ENCODE assay signal across 14 cellular contexts in genomic region chr1:231781887-231782286, GRCh38.
DNase-seq lines count a peak whose midpoint lies in the region; ATAC-seq, FAIRE-seq and TF ChIP-seq lines count a peak whose summit lies in the region.
"Had no signal": no experiment of that assay in that cellular context is flagged by ENCODE, and none has a peak within 500 bp of the region (broad histone marks: within the 10 kb centered on the region; RNA-seq: fewer than 3 reads in every experiment).

No MANE protein-coding gene starts in this region.

- peaks cover 11% of the 10 kb centered on the region for H3K4me1 ChIP-seq in A549
- no peaks in the 10 kb centered on the region for H3K4me1 ChIP-seq in uterus

- no peaks in the 10 kb centered on the region for H3K36me3 ChIP-seq in uterus
- H3K36me3 ChIP-seq: suprapubic skin had no signal

- H3K4me2 ChIP-seq in A549, result peak overlapping the region; percentile 47
- H3K4me2 ChIP-seq: smooth muscle cell had no signal

- no peak overlapping the region for H3K4me3 ChIP-seq in A549
- no peak overlapping the region for H3K4me3 ChIP-seq in uterus
- H3K4me3 ChIP-seq in coronary artery, result no peak overlapping the region
- H3K4me3 ChIP-seq: smooth muscle cell, suprapubic skin had no signal

- POLR2A ChIA-PET in A549 (lab: Yijun Ruan, JAX), result no interaction called here

- no peaks in the 10 kb centered on the region for H3K9me3 ChIP-seq in A549
- no peaks in the 10 kb centered on the region for H3K9me3 ChIP-seq in uterus
- H3K9me3 ChIP-seq: suprapubic skin had no signal

- no peak for DNase-seq in A549 (ENCODE audit: low read depth in 1 of 2, low spot score in 1 of 2)
- DNase-seq in KBM-7, result peak; percentile 66
- DNase-seq in SIG-M5 treated with dmso at 0.1 percent for 504 hours (lab: John Stamatoyannopoulos, UW; ENCODE audit: unreplicated experiment), result peak; percentile 97
- peak; percentile 45 for DNase-seq in glomerular endothelial cell (ENCODE audit: extremely low read depth, low read depth, low spot score)
- no peak for DNase-seq in uterus
- DNase-seq in superior temporal gyrus (ENCODE audit: extremely low spot score), result no peak
- DNase-seq in coronary artery (ENCODE audit: low spot score), result no peak
- DNase-seq in Right ventricle myocardium inferior (ENCODE audit: missing footprints), result no peak
- DNase-seq: activated CD4-positive, alpha-beta T cell treated with anti-CD3 and anti-CD28 coated beads, Interleukin-2, amount 10 ng/mL, durations not matched to agents 7 days and 5 days; activated T-cell treated with anti-CD3 and anti-CD28 coated beads, Interleukin-2, amount 50 U/mL, for 1 hour; GOT3; T-helper 17 cell had no signal

- TF ChIP-seq POLR2A in A549 (IDR thresholded peaks at IDR 0.05; ENCODE audit: low read length) (no peak), uterus (IDR thresholded peaks at IDR 0.05) (no peak)

- 3% methylated on average over 2 of the region's 2 CpGs for WGBS in A549 (ENCODE audit: missing lambda C conversion rate)

- TF ChIP-seq RAD21 in A549 (conservative IDR thresholded peaks at IDR 0.05 in 1 of 2, IDR thresholded peaks at IDR 0.05 in 1 of 2), result no peak

- TF ChIP-seq CTCF in A549 (IDR thresholded peaks at IDR 0.05) (no peak), uterus (IDR thresholded peaks at IDR 0.05) (no peak), coronary artery (IDR thresholded peaks at IDR 0.05) (no peak)

- no peak for ATAC-seq in A549
- no peak for ATAC-seq in Right ventricle myocardium inferior
- ATAC-seq: T-helper 17 cell had no signal

- no peak for FAIRE-seq in A549 (lab: Jason Lieb, UNC)

- no peak for TF ChIP-seq EP300 in A549 (IDR thresholded peaks at IDR 0.05)

- in situ Hi-C loops in KBM-7 (cut with MboI; ENCODE audit: low pct_unique_long_range_greater_than_20kb, low sequenced_read_pairs), result no loop called here

- CTCF ChIA-PET in A549 (lab: Yijun Ruan, JAX), result interaction anchor here (1.7 kb wide), 1 partner anchor 11 kb away, joined by 4 read pairs; no protein-coding TSS in a partner anchor

- intact Hi-C loops in uterus (cut with DNase I; ENCODE audit: low total_unique reads) (no loop called here), Right ventricle myocardium inferior (cut with DNase I) (no loop called here)

- no peak overlapping the region; a peak in 1 of 6 replicates for H3K27ac ChIP-seq in A549
- no peak overlapping the region for H3K27ac ChIP-seq in uterus
- no peak overlapping the region for H3K27ac ChIP-seq in coronary artery
- H3K27ac ChIP-seq: suprapubic skin had no signal

- no peaks in the 10 kb centered on the region for H3K27me3 ChIP-seq in uterus
- H3K27me3 ChIP-seq: suprapubic skin had no signal

TF ChIP-seq in A549, 52 proteins besides CTCF, POLR2A, EP300 and RAD21:
- TF ChIP-seq, protein P1, sequence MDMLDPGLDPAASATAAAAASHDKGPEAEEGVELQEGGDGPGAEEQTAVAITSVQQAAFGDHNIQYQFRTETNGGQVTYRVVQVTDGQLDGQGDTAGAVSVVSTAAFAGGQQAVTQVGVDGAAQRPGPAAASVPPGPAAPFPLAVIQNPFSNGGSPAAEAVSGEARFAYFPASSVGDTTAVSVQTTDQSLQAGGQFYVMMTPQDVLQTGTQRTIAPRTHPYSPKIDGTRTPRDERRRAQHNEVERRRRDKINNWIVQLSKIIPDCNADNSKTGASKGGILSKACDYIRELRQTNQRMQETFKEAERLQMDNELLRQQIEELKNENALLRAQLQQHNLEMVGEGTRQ (IDR thresholded peaks at IDR 0.05), result no peak
- TF ChIP-seq FOSL2 (IDR thresholded peaks at IDR 0.05), result no peak
- TF ChIP-seq FOSL2 (CRISPR knock-in tag; IDR thresholded peaks at IDR 0.05), result no peak
- TF ChIP-seq CEBPB (IDR thresholded peaks at IDR 0.05), result no peak
- no peak for TF ChIP-seq GATA3 (IDR thresholded peaks at IDR 0.05; ENCODE audit: borderline replicate concordance)
- no peak for TF ChIP-seq NPAS2 (CRISPR knock-in tag; IDR thresholded peaks at IDR 0.05; ENCODE audit: borderline replicate concordance)
- no peak for TF ChIP-seq MAFK (IDR thresholded peaks at IDR 0.05; ENCODE audit: partially characterized antibody)
- no peak for TF ChIP-seq RCOR1 (IDR thresholded peaks at IDR 0.05; ENCODE audit: low read depth, low read length)
- no peak for TF ChIP-seq FOXS1 (CRISPR knock-in tag; IDR thresholded peaks at IDR 0.05)
- TF ChIP-seq, protein P2, sequence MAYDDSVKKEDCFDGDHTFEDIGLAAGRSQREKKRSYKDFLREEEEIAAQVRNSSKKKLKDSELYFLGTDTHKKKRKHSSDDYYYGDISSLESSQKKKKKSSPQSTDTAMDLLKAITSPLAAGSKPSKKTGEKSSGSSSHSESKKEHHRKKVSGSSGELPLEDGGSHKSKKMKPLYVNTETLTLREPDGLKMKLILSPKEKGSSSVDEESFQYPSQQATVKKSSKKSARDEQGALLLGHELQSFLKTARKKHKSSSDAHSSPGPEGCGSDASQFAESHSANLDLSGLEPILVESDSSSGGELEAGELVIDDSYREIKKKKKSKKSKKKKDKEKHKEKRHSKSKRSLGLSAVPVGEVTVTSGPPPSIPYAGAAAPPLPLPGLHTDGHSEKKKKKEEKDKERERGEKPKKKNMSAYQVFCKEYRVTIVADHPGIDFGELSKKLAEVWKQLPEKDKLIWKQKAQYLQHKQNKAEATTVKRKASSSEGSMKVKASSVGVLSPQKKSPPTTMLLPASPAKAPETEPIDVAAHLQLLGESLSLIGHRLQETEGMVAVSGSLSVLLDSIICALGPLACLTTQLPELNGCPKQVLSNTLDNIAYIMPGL (CRISPR knock-in tag; IDR thresholded peaks at IDR 0.05; ENCODE audit: borderline replicate concordance), result no peak
- no peak for TF ChIP-seq POLR2AphosphoS2 (conservative IDR thresholded peaks at IDR 0.05; ENCODE audit: low read length)
- TF ChIP-seq CHD4 (IDR thresholded peaks at IDR 0.05; ENCODE audit: borderline replicate concordance), result no peak
- TF ChIP-seq CBX8 (IDR thresholded peaks at IDR 0.05), result no peak

Comparison
In these comparisons a context has a peak if more than half of its experiments do, and no peak if none do; other contexts are left out.
1. DNase-seq: peak in KBM-7 (single experiment), SIG-M5 treated with dmso at 0.1 percent for 504 hours (single experiment) and glomerular endothelial cell (single experiment); none in A549 (0 of 2), uterus (0 of 2), superior temporal gyrus (single experiment), coronary artery (single experiment) and Right ventricle myocardium inferior (single experiment).